ENCODE assay signal across 10 cellular contexts in genomic region chr11:95108671-95109551, GRCh38. TPM values are rescaled to one million over a fixed set of nuclear protein-coding genes. Genes with fewer than 3 reads are reported as not detected.
DNase-seq lines count a peak whose midpoint lies in the region; ATAC-seq and TF ChIP-seq lines count a peak whose summit lies in the region.
"Had no signal": no experiment of that assay in that cellular context is flagged by ENCODE, and none has a peak within 500 bp of the region (broad histone marks: within the 10 kb centered on the region; RNA-seq: fewer than 3 reads in every experiment).

No MANE protein-coding gene starts in this region.

- no peak for TF ChIP-seq CTCF in GM13977 (IDR thresholded peaks at IDR 0.05; ENCODE audit: extremely low read depth, insufficient read depth, missing control alignments)

- intact Hi-C loops in activated T-helper 2 cell treated with anti-CD3 and anti-CD28 coated beads, Interferon-gamma antibody, Interleukin-2, Interleukin-4, amounts not matched to agents 10 μg/mL and 5 μg/mL and 100 μg/mL, durations not matched to agents 14 hours and 24 hours and 36 hours (cut with micrococcal nuclease), result no loop called here
- intact Hi-C loops in Right ventricle myocardium superior (cut with DNase I), result no loop called here
- intact Hi-C loops in sciatic nerve (cut with DNase I), result no loop called here

- H3K36me3 Mint-ChIP-seq in activated T-helper 2 cell treated with anti-CD3 and anti-CD28 coated beads, Interferon-gamma antibody, Interleukin-2, Interleukin-4, amounts not matched to agents 10 μg/mL and 5 μg/mL and 100 μg/mL, durations not matched to agents 14 hours and 24 hours and 36 hours (ENCODE audit: low read depth), result peaks cover 30% of the 10 kb centered on the region

- ATAC-seq in Right ventricle myocardium superior (ENCODE audit: poor library complexity) (peak; percentile 69), sciatic nerve (peak; percentile 34), GM18858 (IDR thresholded peaks at IDR 0.05; ENCODE audit: unreplicated experiment) (no peak), HG02840 (IDR thresholded peaks at IDR 0.05; ENCODE audit: low FRiP score, unreplicated experiment) (no peak)

- peaks cover 6% of the 10 kb centered on the region for H3K4me1 Mint-ChIP-seq in activated T-helper 2 cell treated with anti-CD3 and anti-CD28 coated beads, Interferon-gamma antibody, Interleukin-2, Interleukin-4, amounts not matched to agents 10 μg/mL and 5 μg/mL and 100 μg/mL, durations not matched to agents 14 hours and 24 hours and 36 hours (ENCODE audit: low read depth)

- H3K9me3 Mint-ChIP-seq in activated T-helper 2 cell treated with anti-CD3 and anti-CD28 coated beads, Interferon-gamma antibody, Interleukin-2, Interleukin-4, amounts not matched to agents 10 μg/mL and 5 μg/mL and 100 μg/mL, durations not matched to agents 14 hours and 24 hours and 36 hours, result no peaks in the 10 kb centered on the region

- in situ Hi-C loops in G401 (cut with HindIII; ENCODE audit: low sequenced_read_pairs), result no loop called here
- in situ Hi-C loops in GM13977 (cut with MboI; ENCODE audit: low pct_unique_long_range_greater_than_20kb, low sequenced_read_pairs, unreplicated experiment), result no loop called here

- peak; percentile 68 for DNase-seq in G401 (ENCODE audit: low spot score)
- DNase-seq in activated T-helper 2 cell treated with anti-CD3 and anti-CD28 coated beads, Interferon-gamma antibody, Interleukin-2, Interleukin-4, amounts not matched to agents 10 μg/mL and 5 μg/mL and 100 μg/mL, durations not matched to agents 14 hours and 24 hours and 36 hours (ENCODE audit: low spot score), result no peak
- no peak for DNase-seq in Right ventricle myocardium superior
- DNase-seq in sciatic nerve (ENCODE audit: low spot score), result no peak
- no peak for DNase-seq in NCI-H128 (lab: John Stamatoyannopoulos, UW; ENCODE audit: unreplicated experiment)
- no peak for DNase-seq in GM13977 (ENCODE audit: low spot score)
- DNase-seq: stimulated activated naive CD4-positive, alpha-beta T cell treated with Interleukin-2 at 50 U/mL for 16 hours had no signal

- peak overlapping the region; percentile 38 for H3K27ac Mint-ChIP-seq in activated T-helper 2 cell treated with anti-CD3 and anti-CD28 coated beads, Interferon-gamma antibody, Interleukin-2, Interleukin-4, amounts not matched to agents 10 μg/mL and 5 μg/mL and 100 μg/mL, durations not matched to agents 14 hours and 24 hours and 36 hours

- H3K27me3 Mint-ChIP-seq in activated T-helper 2 cell treated with anti-CD3 and anti-CD28 coated beads, Interferon-gamma antibody, Interleukin-2, Interleukin-4, amounts not matched to agents 10 μg/mL and 5 μg/mL and 100 μg/mL, durations not matched to agents 14 hours and 24 hours and 36 hours (ENCODE audit: low read depth), result no peaks in the 10 kb centered on the region

- no peak overlapping the region for H3K4me3 Mint-ChIP-seq in activated T-helper 2 cell treated with anti-CD3 and anti-CD28 coated beads, Interferon-gamma antibody, Interleukin-2, Interleukin-4, amounts not matched to agents 10 μg/mL and 5 μg/mL and 100 μg/mL, durations not matched to agents 14 hours and 24 hours and 36 hours (ENCODE audit: low read depth)

RNA-seq across cellular contexts. Expression of gene ENDOD1, which starts 19.3 kb away (rescaled TPM):
- 0.64 and 1.2 TPM in 2 replicates for total RNA-seq in G401 (2014; rRNA removed; shearing (Covaris generic))
- 33.7 and 34.9 TPM in 2 replicates for total RNA-seq in activated T-helper 2 cell treated with anti-CD3 and anti-CD28 coated beads, Interferon-gamma antibody, Interleukin-2, Interleukin-4, amounts not matched to agents 10 μg/mL and 5 μg/mL and 100 μg/mL, durations not matched to agents 14 hours and 24 hours and 36 hours
- total RNA-seq in Right ventricle myocardium superior, result 10.4 TPM
- 104 TPM for total RNA-seq in sciatic nerve

RNA-seq across cellular contexts. Expression of gene SRSF8, which starts 42.2 kb away (rescaled TPM):
- 24.3 and 26.4 TPM in 2 replicates for total RNA-seq in G401 (2014; rRNA removed; shearing (Covaris generic))
- total RNA-seq in activated T-helper 2 cell treated with anti-CD3 and anti-CD28 coated beads, Interferon-gamma antibody, Interleukin-2, Interleukin-4, amounts not matched to agents 10 μg/mL and 5 μg/mL and 100 μg/mL, durations not matched to agents 14 hours and 24 hours and 36 hours, result 43.5 and 50.3 TPM in 2 replicates
- total RNA-seq in Right ventricle myocardium superior, result 18.2 TPM
- 65.0 TPM for total RNA-seq in sciatic nerve

RNA-seq across cellular contexts. Expression of gene KDM4F, which starts 59.7 kb away (rescaled TPM):
- total RNA-seq in G401 (2014; rRNA removed; shearing (Covaris generic)), result 0.06 TPM in 1 of 2 replicates, not detected in the other
- total RNA-seq in activated T-helper 2 cell treated with anti-CD3 and anti-CD28 coated beads, Interferon-gamma antibody, Interleukin-2, Interleukin-4, amounts not matched to agents 10 μg/mL and 5 μg/mL and 100 μg/mL, durations not matched to agents 14 hours and 24 hours and 36 hours, result not detected in 2 replicates
- not detected for total RNA-seq in Right ventricle myocardium superior
- total RNA-seq in sciatic nerve, result not detected
- total RNA-seq: activated CD8-positive, alpha-beta memory T cell treated with anti-CD3 and anti-CD28 coated beads for 36 hours had no signal

Comparison
In these comparisons a context has a peak if more than half of its experiments do, and no peak if none do; other contexts are left out.
1. ATAC-seq: peak in Right ventricle myocardium superior (single experiment) and sciatic nerve (single experiment); none in GM18858 (single experiment) and HG02840 (single experiment).